Comparison of ENCODE assay signal across 33 cellular contexts in genomic region chr12:56417739-56418138, GRCh38. TPM values are rescaled to one million over a fixed set of nuclear protein-coding genes. Genes with fewer than 3 reads are reported as not detected.
"Had no signal": no experiment of that assay in that cellular context is flagged by ENCODE, and none has a peak within 500 bp of the region (broad histone marks: within the 10 kb centered on the region; RNA-seq: fewer than 3 reads in every experiment).

No MANE protein-coding gene starts in this region.

- H3K27ac ChIP-seq: stomach, suprapubic skin, testis, thoracic aorta, thyroid gland, tibial artery, tibial nerve, transverse colon, upper lobe of left lung, upper lobe of right lung, uterus, vagina had no signal

- H3K36me3 ChIP-seq: thoracic aorta, thyroid gland, uterus had no signal

- DNase-seq: stimulated activated CD4-positive, alpha-beta T cell treated with anti-CD3 and anti-CD28 coated beads, Interleukin-2, amount 100 ng/mL, for 48 hours; stimulated activated CD4-positive, alpha-beta T cell treated with anti-CD3 and anti-CD28 coated beads, Interleukin-4, amount 100 ng/mL, for 1 hour; stimulated activated CD4-positive, alpha-beta T cell treated with anti-CD3 and anti-CD28 coated beads, Interleukin-4, amount 100 ng/mL, for 24 hours; stimulated activated CD4-positive, alpha-beta T cell treated with anti-CD3 and anti-CD28 coated beads, Interleukin-4, amount 100 ng/mL, for 4 hours; stimulated activated CD8-positive, alpha-beta memory T cell treated with anti-CD3 and anti-CD28 coated beads, Interleukin-4, amount 100 ng/mL, for 48 hours; stimulated activated naive B cell treated with anti-CD40 and anti-IgM and Interleukin-4, amounts not matched to agents 10 μg/mL and 1 μg/mL and 100 μg/mL, for 72 hours; stimulated activated naive CD4-positive, alpha-beta T cell; stimulated activated naive CD4-positive, alpha-beta T cell treated with Interleukin-2 at 50 U/mL for 16 hours; stimulated activated naive CD8-positive, alpha-beta T cell treated with anti-CD3 and anti-CD28 coated beads, Interleukin-15, amount 100 ng/mL, for 72 hours; stimulated activated naive CD8-positive, alpha-beta T cell treated with anti-CD3 and anti-CD28 coated beads, Interleukin-15, Interleukin-2, amounts not matched to agents 100 U/mL and 50 U/mL, for 24 hours; stomach; substantia nigra; testis; thyroid gland; tibial artery; transverse colon; trophoblast cell; upper lobe of left lung; upper lobe of right lung; uterus had no signal

- H3K27me3 Mint-ChIP-seq: stimulated activated memory B cell treated with anti-CD40 and anti-IgM and Interleukin-4, amounts not matched to agents 10 μg/mL and 1 μg/mL and 100 μg/mL, for 72 hours; stimulated activated naive B cell treated with anti-CD40 and anti-IgM and Interleukin-4, amounts not matched to agents 10 μg/mL and 1 μg/mL and 100 μg/mL, for 72 hours; stimulated activated naive CD8-positive, alpha-beta T cell treated with anti-CD3 and anti-CD28 coated beads, Interleukin-15, amount 100 ng/mL, for 72 hours; stimulated activated naive CD8-positive, alpha-beta T cell treated with anti-CD3 and anti-CD28 coated beads, Interleukin-15, Interleukin-2, amounts not matched to agents 100 ng/mL and 50 ng/mL, for 24 hours; type B pancreatic cell had no signal

- H3K4me1 Mint-ChIP-seq: stimulated activated effector memory CD8-positive, alpha-beta T cell treated with anti-CD3 and anti-CD28 coated beads, Interleukin-12 subunit alpha, Interleukin-12 subunit beta, amount 100 ng/mL, for 72 hours; stimulated activated memory B cell treated with anti-CD40 and anti-IgM and Interleukin-4, amounts not matched to agents 10 μg/mL and 1 μg/mL and 100 μg/mL, for 72 hours; stimulated activated naive CD8-positive, alpha-beta T cell treated with anti-CD3 and anti-CD28 coated beads, Interleukin-15, amount 100 ng/mL, for 72 hours had no signal

- H3K4me3 ChIP-seq: stomach, suprapubic skin, testis, thoracic aorta, thyroid gland, tibial artery, tibial nerve, transverse colon, upper lobe of left lung, upper lobe of right lung, uterus, vagina had no signal

- H3K9me3 ChIP-seq: stomach, suprapubic skin, testis, thoracic aorta, thyroid gland, tibial artery, tibial nerve, transverse colon, upper lobe of left lung, upper lobe of right lung, uterus, vagina had no signal

- H3K9me3 Mint-ChIP-seq: stimulated activated effector memory CD8-positive, alpha-beta T cell treated with anti-CD3 and anti-CD28 coated beads, Interleukin-12 subunit alpha, Interleukin-12 subunit beta, amount 100 ng/mL, for 72 hours; stimulated activated memory B cell treated with anti-CD40 and anti-IgM and Interleukin-4, amounts not matched to agents 10 μg/mL and 1 μg/mL and 100 μg/mL, for 72 hours; stimulated activated naive B cell treated with anti-CD40 and anti-IgM and Interleukin-4, amounts not matched to agents 10 μg/mL and 1 μg/mL and 100 μg/mL, for 72 hours; stimulated activated naive CD8-positive, alpha-beta T cell treated with anti-CD3 and anti-CD28 coated beads, Interleukin-15, amount 100 ng/mL, for 72 hours; stimulated activated naive CD8-positive, alpha-beta T cell treated with anti-CD3 and anti-CD28 coated beads, Interleukin-15, Interleukin-2, amounts not matched to agents 100 ng/mL and 50 ng/mL, for 24 hours; type B pancreatic cell had no signal

- H3K4me1 ChIP-seq: stomach, suprapubic skin, testis, tibial artery, tibial nerve, transverse colon, upper lobe of left lung, upper lobe of right lung, uterus, vagina had no signal

- H3K4me3 Mint-ChIP-seq: stimulated activated effector memory CD8-positive, alpha-beta T cell treated with anti-CD3 and anti-CD28 coated beads, Interleukin-12 subunit alpha, Interleukin-12 subunit beta, amount 100 ng/mL, for 72 hours; stimulated activated memory B cell treated with anti-CD40 and anti-IgM and Interleukin-4, amounts not matched to agents 10 μg/mL and 1 μg/mL and 100 μg/mL, for 72 hours; stimulated activated naive B cell treated with anti-CD40 and anti-IgM and Interleukin-4, amounts not matched to agents 10 μg/mL and 1 μg/mL and 100 μg/mL, for 72 hours; stimulated activated naive CD8-positive, alpha-beta T cell treated with anti-CD3 and anti-CD28 coated beads, Interleukin-15, amount 100 ng/mL, for 72 hours; stimulated activated naive CD8-positive, alpha-beta T cell treated with anti-CD3 and anti-CD28 coated beads, Interleukin-15, Interleukin-2, amounts not matched to agents 100 ng/mL and 50 ng/mL, for 24 hours; type B pancreatic cell had no signal

- H3K27me3 ChIP-seq: stomach, suprapubic skin, testis, thyroid gland, tibial artery, tibial nerve, transverse colon, upper lobe of left lung, upper lobe of right lung, uterus, vagina had no signal

- ATAC-seq: stimulated activated effector memory CD8-positive, alpha-beta T cell treated with anti-CD3 and anti-CD28 coated beads, Interleukin-12 subunit alpha, Interleukin-12 subunit beta, amount 100 ng/mL, for 72 hours; stimulated activated memory B cell treated with anti-CD40 and anti-IgM and Interleukin-4, amounts not matched to agents 10 μg/mL and 1 μg/mL and 100 μg/mL, for 72 hours; stimulated activated naive B cell treated with anti-CD40 and anti-IgM and Interleukin-4, amounts not matched to agents 10 μg/mL and 1 μg/mL and 100 μg/mL, for 72 hours; stimulated activated naive CD8-positive, alpha-beta T cell treated with anti-CD3 and anti-CD28 coated beads, Interleukin-15, amount 100 ng/mL, for 72 hours; stimulated activated naive CD8-positive, alpha-beta T cell treated with anti-CD3 and anti-CD28 coated beads, Interleukin-15, Interleukin-2, amounts not matched to agents 100 U/mL and 50 U/mL, for 24 hours; upper lobe of right lung had no signal

- H3K27ac Mint-ChIP-seq: stimulated activated effector memory CD8-positive, alpha-beta T cell treated with anti-CD3 and anti-CD28 coated beads, Interleukin-12 subunit alpha, Interleukin-12 subunit beta, amount 100 ng/mL, for 72 hours; stimulated activated memory B cell treated with anti-CD40 and anti-IgM and Interleukin-4, amounts not matched to agents 10 μg/mL and 1 μg/mL and 100 μg/mL, for 72 hours; stimulated activated naive B cell treated with anti-CD40 and anti-IgM and Interleukin-4, amounts not matched to agents 10 μg/mL and 1 μg/mL and 100 μg/mL, for 72 hours; stimulated activated naive CD8-positive, alpha-beta T cell treated with anti-CD3 and anti-CD28 coated beads, Interleukin-15, amount 100 ng/mL, for 72 hours; stimulated activated naive CD8-positive, alpha-beta T cell treated with anti-CD3 and anti-CD28 coated beads, Interleukin-15, Interleukin-2, amounts not matched to agents 100 ng/mL and 50 ng/mL, for 24 hours; type B pancreatic cell had no signal

RNA-seq across cellular contexts. Expression of gene MIP, which starts 36.7 kb away (rescaled TPM):
- total RNA-seq: stomach, subcutaneous adipose tissue, suprapubic skin, temporal lobe, thoracic aorta, thyroid gland, tibial nerve, transverse colon, upper lobe of left lung, upper lobe of right lung, ureter, urinary bladder, uterus, vagina had no signal
- polyA plus RNA-seq: stomach, urinary bladder had no signal

RNA-seq across cellular contexts. Expression of gene APOF, which starts 55.1 kb away (rescaled TPM):
- total RNA-seq: stomach, subcutaneous adipose tissue, suprapubic skin, temporal lobe, testis, thoracic aorta, thyroid gland, tibial nerve, transverse colon, upper lobe of right lung, ureter, urinary bladder, uterus, vagina had no signal
- polyA plus RNA-seq: stomach, thymus had no signal
